ENCODE assay signal across 8 cellular contexts in the genomic region with DNA sequence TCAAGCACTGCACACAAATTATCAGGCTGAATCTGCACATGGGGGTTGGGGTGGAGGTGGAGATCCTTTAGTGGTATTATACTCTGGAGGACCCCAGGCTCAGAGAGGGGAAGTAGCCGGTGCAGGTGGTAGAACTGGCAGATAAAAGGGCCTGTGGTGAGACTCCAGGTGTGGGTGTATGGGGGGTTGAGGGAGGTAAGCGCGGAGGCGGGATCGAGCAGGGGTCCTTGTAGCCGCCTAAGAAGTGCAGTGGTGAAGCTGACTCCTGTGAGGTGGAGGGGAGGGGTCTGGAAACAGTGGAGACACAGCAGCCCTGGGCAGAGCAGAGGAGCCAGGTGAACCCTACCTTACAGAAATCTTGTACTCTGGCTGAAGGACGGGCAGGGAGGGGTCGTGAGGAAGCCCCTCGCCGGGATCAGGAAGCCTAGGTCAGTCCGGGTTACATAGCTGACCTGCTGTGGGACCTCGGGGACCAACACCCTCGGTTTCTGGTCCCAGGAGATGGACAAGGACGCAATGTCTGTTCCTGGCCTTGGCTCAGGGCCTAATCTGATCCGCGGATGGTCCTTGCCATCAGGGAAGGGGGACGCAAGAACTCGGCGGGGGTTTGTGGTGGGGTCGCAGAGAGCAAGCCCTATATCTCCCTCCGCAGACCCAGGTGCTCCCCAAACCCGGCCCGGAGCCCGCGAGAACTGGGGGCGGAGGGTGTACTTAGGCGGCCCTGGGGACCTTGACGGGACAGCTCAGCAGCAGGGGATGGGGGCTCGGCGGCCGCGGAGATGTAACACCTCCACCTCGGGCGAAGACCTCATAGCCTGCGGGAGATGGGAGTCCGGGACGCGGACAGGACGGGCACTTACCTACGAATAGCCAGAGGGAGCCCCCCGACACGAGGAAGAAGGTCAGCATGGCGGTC. TPM values are rescaled to one million over a fixed set of nuclear protein-coding genes. Genes with fewer than 3 reads are reported as not detected.
A peak's percentile ranks its signal among the peaks of the same experiment; 100 is the strongest.
DNase-seq lines count a peak whose midpoint lies in the region; ATAC-seq and TF ChIP-seq lines count a peak whose summit lies in the region.

No MANE protein-coding gene starts in this region.

- peak overlapping the region; percentile 97 for H3K4me2 ChIP-seq in GM23338

- ATAC-seq in GM23338 (peak; percentile 31), gastroesophageal sphincter (no peak), GM19351 (IDR thresholded peaks at IDR 0.05; ENCODE audit: unreplicated experiment) (no peak)
- peak; percentile 18 for ATAC-seq in activated CD8-positive, alpha-beta T cell treated with anti-CD3 and anti-CD28 coated beads, Interleukin-2, amount 10 ng/mL, durations not matched to agents 7 days and 5 days

- no peak for TF ChIP-seq CTCF in GM23338 (conservative IDR thresholded peaks at IDR 0.05; ENCODE audit: low read depth in 2 of 2)
- no peak for TF ChIP-seq CTCF in gastroesophageal sphincter (IDR thresholded peaks at IDR 0.05)
- no peak for TF ChIP-seq CTCF in retinal pigment epithelial cell (conservative IDR thresholded peaks at IDR 0.05; ENCODE audit: low read depth, low read length)

- H3K36me3 Mint-ChIP-seq in GM23338 (ENCODE audit: low read depth): no peaks in the 10 kb centered on the region
- no peaks in the 10 kb centered on the region for H3K36me3 Mint-ChIP-seq in activated CD8-positive, alpha-beta T cell treated with anti-CD3 and anti-CD28 coated beads, Interleukin-2, amount 10 ng/mL, durations not matched to agents 7 days and 5 days (ENCODE audit: low read depth)

- H2AFZ ChIP-seq in GM23338: peak overlapping the region; percentile 99

- H3K27ac Mint-ChIP-seq in GM23338: no peak overlapping the region
- no peak overlapping the region for H3K27ac Mint-ChIP-seq in activated CD8-positive, alpha-beta T cell treated with anti-CD3 and anti-CD28 coated beads, Interleukin-2, amount 10 ng/mL, durations not matched to agents 7 days and 5 days

- peaks cover 4% of the 10 kb centered on the region; the same call in 1 of the 2 replicates for H3K9me2 ChIP-seq in GM23338 (ENCODE audit: insufficient read depth)

- H3K36me3 ChIP-seq in GM23338 (ENCODE audit: insufficient read depth) (no peaks in the 10 kb centered on the region), gastroesophageal sphincter (no peaks in the 10 kb centered on the region)

- WGBS in gastroesophageal sphincter (ENCODE audit: low coverage in 1 of 2), 2 donors: 58 to 62% methylated on average over 7 of the region's 43 CpGs

- DNase-seq in GM23338 (ENCODE audit: low spot score): peak; percentile 62
- DNase-seq in activated CD8-positive, alpha-beta T cell treated with anti-CD3 and anti-CD28 coated beads, Interleukin-2, amount 10 ng/mL, durations not matched to agents 7 days and 5 days: no peak
- DNase-seq in retinal pigment epithelial cell (ENCODE audit: low read depth): no peak
- DNase-seq in NOMO-1 treated with dmso at 0.1 percent for 144 hours (lab: John Stamatoyannopoulos, UW; ENCODE audit: unreplicated experiment): no peak
- no peak for DNase-seq in ACHN
- DNase-seq in DMS 273 (lab: John Stamatoyannopoulos, UW; ENCODE audit: unreplicated experiment): no peak

- TF ChIP-seq EP300 in gastroesophageal sphincter (IDR thresholded peaks at IDR 0.05): no peak

- in situ Hi-C loops in ACHN (cut with HindIII; ENCODE audit: low pct_ligation_motif_present, low pct_unique_long_range_greater_than_20kb, low sequenced_read_pairs): no loop called here

- POLR2A ChIA-PET in activated CD8-positive, alpha-beta T cell treated with anti-CD3 and anti-CD28 coated beads, Interleukin-2, amount 10 ng/mL, durations not matched to agents 7 days and 5 days (lab: Charles Lee): no interaction called here

- CTCF ChIA-PET in activated CD8-positive, alpha-beta T cell treated with anti-CD3 and anti-CD28 coated beads, Interleukin-2, amount 10 ng/mL, durations not matched to agents 7 days and 5 days (lab: Charles Lee): interaction anchor here (0.7 to 6.9 kb wide), 9 partner anchors 9 to 421 kb away, joined by 3 to 169 read pairs (median 6); no protein-coding TSS in a partner anchor

- H3K4me1 Mint-ChIP-seq in GM23338: peaks cover 22% of the 10 kb centered on the region
- H3K4me1 Mint-ChIP-seq in activated CD8-positive, alpha-beta T cell treated with anti-CD3 and anti-CD28 coated beads, Interleukin-2, amount 10 ng/mL, durations not matched to agents 7 days and 5 days (ENCODE audit: low read depth): peaks cover 39% of the 10 kb centered on the region

- H3K4me3 ChIP-seq in GM23338 (peak overlapping the region; percentile 78), gastroesophageal sphincter (peak overlapping the region; percentile 41 to 67), retinal pigment epithelial cell (ENCODE audit: low read length) (peak overlapping the region; percentile 39)

- H3K79me2 ChIP-seq in GM23338 (replicated peaks; ENCODE audit: insufficient read depth): no peaks in the 10 kb centered on the region

- no peaks in the 10 kb centered on the region for H3F3A ChIP-seq in GM23338 (replicated peaks; ENCODE audit: low read depth)

- no peak for TF ChIP-seq POLR2A in gastroesophageal sphincter (IDR thresholded peaks at IDR 0.05)

- no peaks in the 10 kb centered on the region for H3K9me3 ChIP-seq in gastroesophageal sphincter

- H3K27me3 ChIP-seq in GM23338 (ENCODE audit: insufficient read depth) (peaks cover 25% of the 10 kb centered on the region), gastroesophageal sphincter (peaks cover 25% of the 10 kb centered on the region)

- no peaks in the 10 kb centered on the region for H3K9me3 Mint-ChIP-seq in GM23338
- no peaks in the 10 kb centered on the region for H3K9me3 Mint-ChIP-seq in activated CD8-positive, alpha-beta T cell treated with anti-CD3 and anti-CD28 coated beads, Interleukin-2, amount 10 ng/mL, durations not matched to agents 7 days and 5 days (ENCODE audit: insufficient read depth)

- H3K27ac ChIP-seq in GM23338 (ENCODE audit: low read depth) (no peak overlapping the region), gastroesophageal sphincter (peak overlapping the region in 1 of 4 donors; percentile 54)

- no peaks in the 10 kb centered on the region for H4K20me1 ChIP-seq in GM23338 (replicated peaks; ENCODE audit: insufficient read depth)

- peaks cover 8% of the 10 kb centered on the region; the same call in 1 of the 2 replicates for H3K4me1 ChIP-seq in GM23338 (ENCODE audit: insufficient read depth)
- peaks cover 0 to 27% (median 8%) of the 10 kb centered on the region in 3 donors for H3K4me1 ChIP-seq in gastroesophageal sphincter

- peaks cover 32% of the 10 kb centered on the region for H3K27me3 Mint-ChIP-seq in GM23338 (ENCODE audit: insufficient read depth, low read depth, poor library complexity)
- H3K27me3 Mint-ChIP-seq in activated CD8-positive, alpha-beta T cell treated with anti-CD3 and anti-CD28 coated beads, Interleukin-2, amount 10 ng/mL, durations not matched to agents 7 days and 5 days (ENCODE audit: low read depth): peaks cover 55% of the 10 kb centered on the region

- H3K4me3 Mint-ChIP-seq in GM23338: peak overlapping the region; percentile 88
- peak overlapping the region; percentile 66 for H3K4me3 Mint-ChIP-seq in activated CD8-positive, alpha-beta T cell treated with anti-CD3 and anti-CD28 coated beads, Interleukin-2, amount 10 ng/mL, durations not matched to agents 7 days and 5 days

TF ChIP-seq in GM23338, 12 proteins besides CTCF, POLR2A, EP300 and RAD21 (continues in another document):
- TF ChIP-seq EZH2phosphoT487 (IDR thresholded peaks at IDR 0.05; ENCODE audit: unreplicated experiment) (no peak), CREB1 (CRISPR knock-in tag; IDR thresholded peaks at IDR 0.05; ENCODE audit: low read depth) (no peak), NANOG (IDR thresholded peaks at IDR 0.05; ENCODE audit: borderline replicate concordance) (no peak)
- TF ChIP-seq, protein P1, sequence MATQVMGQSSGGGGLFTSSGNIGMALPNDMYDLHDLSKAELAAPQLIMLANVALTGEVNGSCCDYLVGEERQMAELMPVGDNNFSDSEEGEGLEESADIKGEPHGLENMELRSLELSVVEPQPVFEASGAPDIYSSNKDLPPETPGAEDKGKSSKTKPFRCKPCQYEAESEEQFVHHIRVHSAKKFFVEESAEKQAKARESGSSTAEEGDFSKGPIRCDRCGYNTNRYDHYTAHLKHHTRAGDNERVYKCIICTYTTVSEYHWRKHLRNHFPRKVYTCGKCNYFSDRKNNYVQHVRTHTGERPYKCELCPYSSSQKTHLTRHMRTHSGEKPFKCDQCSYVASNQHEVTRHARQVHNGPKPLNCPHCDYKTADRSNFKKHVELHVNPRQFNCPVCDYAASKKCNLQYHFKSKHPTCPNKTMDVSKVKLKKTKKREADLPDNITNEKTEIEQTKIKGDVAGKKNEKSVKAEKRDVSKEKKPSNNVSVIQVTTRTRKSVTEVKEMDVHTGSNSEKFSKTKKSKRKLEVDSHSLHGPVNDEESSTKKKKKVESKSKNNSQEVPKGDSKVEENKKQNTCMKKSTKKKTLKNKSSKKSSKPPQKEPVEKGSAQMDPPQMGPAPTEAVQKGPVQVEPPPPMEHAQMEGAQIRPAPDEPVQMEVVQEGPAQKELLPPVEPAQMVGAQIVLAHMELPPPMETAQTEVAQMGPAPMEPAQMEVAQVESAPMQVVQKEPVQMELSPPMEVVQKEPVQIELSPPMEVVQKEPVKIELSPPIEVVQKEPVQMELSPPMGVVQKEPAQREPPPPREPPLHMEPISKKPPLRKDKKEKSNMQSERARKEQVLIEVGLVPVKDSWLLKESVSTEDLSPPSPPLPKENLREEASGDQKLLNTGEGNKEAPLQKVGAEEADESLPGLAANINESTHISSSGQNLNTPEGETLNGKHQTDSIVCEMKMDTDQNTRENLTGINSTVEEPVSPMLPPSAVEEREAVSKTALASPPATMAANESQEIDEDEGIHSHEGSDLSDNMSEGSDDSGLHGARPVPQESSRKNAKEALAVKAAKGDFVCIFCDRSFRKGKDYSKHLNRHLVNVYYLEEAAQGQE (IDR thresholded peaks at IDR 0.05; ENCODE audit: unreplicated experiment): peak; percentile 25

RNA-seq across cellular contexts. Expression of a gene that starts 0.6 kb away (rescaled TPM):
- total RNA-seq in GM23338 (2014; rRNA removed; shearing (Covaris generic)): 3.6 and 4.6 TPM in 2 replicates
- 0.76 and 1.1 TPM in 2 replicates for polyA plus RNA-seq in GM23338 (2016; fragmentation: Nextera tagmentation; extraction: Ambion mirVana)
- 10 to 100 TPM; 20.8 to 21.5 TPM for total RNA-seq in activated CD8-positive, alpha-beta T cell treated with anti-CD3 and anti-CD28 coated beads, Interleukin-2, amount 10 ng/mL, durations not matched to agents 7 days and 5 days
- 1 to 10 TPM; 1.3 to 3.6 (median 2.6) TPM for total RNA-seq in gastroesophageal sphincter

RNA-seq across cellular contexts. Expression of a gene that starts 49.6 kb away (rescaled TPM):
- total RNA-seq in GM23338 (2014; rRNA removed; shearing (Covaris generic)): not detected in 2 replicates
- polyA plus RNA-seq in GM23338 (2016; fragmentation: Nextera tagmentation; extraction: Ambion mirVana): not detected in 2 replicates
- not detected for total RNA-seq in activated CD8-positive, alpha-beta T cell treated with anti-CD3 and anti-CD28 coated beads, Interleukin-2, amount 10 ng/mL, durations not matched to agents 7 days and 5 days
- total RNA-seq in gastroesophageal sphincter: not detected

Comparison
In these comparisons a context has a peak if more than half of its experiments do, and no peak if none do; other contexts are left out.
1. ATAC-seq: peak in GM23338 (single experiment) and activated CD8-positive, alpha-beta T cell treated with anti-CD3 and anti-CD28 coated beads, Interleukin-2, amount 10 ng/mL, durations not matched to agents 7 days and 5 days (single experiment); none in gastroesophageal sphincter (single experiment) and GM19351 (single experiment).
2. Peak in every context shown above with its lines, with median percentiles within 50 percentile points of each other: H3K4me3 ChIP-seq.